Comparison of ENCODE assay signal across 20 cellular contexts in genomic region chr4:174524242-174524641, GRCh38. TPM values are rescaled to one million over a fixed set of nuclear protein-coding genes. Genes with fewer than 3 reads are reported as not detected.
A peak's percentile ranks its signal among the peaks of the same experiment; 100 is the strongest.
DNase-seq lines count a peak whose midpoint lies in the region; ATAC-seq and TF ChIP-seq lines count a peak whose summit lies in the region.
"Had no signal": no experiment of that assay in that cellular context is flagged by ENCODE, and none has a peak within 500 bp of the region (broad histone marks: within the 10 kb centered on the region; RNA-seq: fewer than 3 reads in every experiment).

No MANE protein-coding gene starts in this region.

- H3K27ac Mint-ChIP-seq in activated naive CD8-positive, alpha-beta T cell treated with anti-CD3 and anti-CD28 coated beads for 36 hours = peak overlapping the region; percentile 21
- H3K27ac Mint-ChIP-seq in activated naive CD8-positive, alpha-beta T cell treated with anti-CD3 and anti-CD28 coated beads, Interleukin-2, amount 50 U/mL, for 24 hours = no peak overlapping the region
- no peak overlapping the region for H3K27ac Mint-ChIP-seq in glutamatergic neuron (ENCODE audit: unreplicated experiment)
- H3K27ac Mint-ChIP-seq: activated CD4-positive, alpha-beta T cell treated with anti-CD3 and anti-CD28 coated beads, Interleukin-2, amount 10 ng/mL, durations not matched to agents 24 days and 14 days; dendritic cell treated with granulocyte-macrophage colony-stimulating factor and Interleukin-4, amounts not matched to agents 40 ng/mL and 50 ng/mL, for 4 days; memory B cell had no signal

- H3K27ac ChIP-seq in colonic mucosa (peak overlapping the region; percentile 88), coronary artery (no peak overlapping the region)
- H3K27ac ChIP-seq: BLaER1 treated with 17β-estradiol and CSF1 and Interleukin-3, amounts not matched to agents 10 nM and 100 nM; breast epithelium; gastrocnemius medialis had no signal

- H3K4me3 ChIP-seq in colonic mucosa (no peak overlapping the region), mucosa of stomach (ENCODE audit: low read length) (no peak overlapping the region), coronary artery (no peak overlapping the region)
- H3K4me3 ChIP-seq: BLaER1 treated with 17β-estradiol and CSF1 and Interleukin-3, amounts not matched to agents 10 nM and 100 nM; breast epithelium had no signal

- no peak for DNase-seq in activated naive CD8-positive, alpha-beta T cell treated with anti-CD3 and anti-CD28 coated beads for 36 hours
- DNase-seq in activated naive CD8-positive, alpha-beta T cell treated with anti-CD3 and anti-CD28 coated beads, Interleukin-2, amount 50 U/mL, for 24 hours = no peak
- DNase-seq in colonic mucosa = peak; percentile 76
- peak; percentile 59 for DNase-seq in ureter (ENCODE audit: low spot score)
- DNase-seq in coronary artery (ENCODE audit: low spot score) = no peak
- no peak for DNase-seq in glutamatergic neuron
- no peak for DNase-seq in stimulated activated CD4-positive, alpha-beta T cell treated with anti-CD3 and anti-CD28 coated beads, Interleukin-4, amount 100 ng/mL, for 4 hours
- DNase-seq: activated CD4-positive, alpha-beta T cell treated with anti-CD3 and anti-CD28 coated beads, Interleukin-2, amount 10 ng/mL, durations not matched to agents 24 days and 14 days; gastrocnemius medialis; GDM1; NCI-H1436; NCI-H524 treated with DMSO at 0.1 percent for 48 hours; stimulated activated CD4-positive, alpha-beta T cell treated with anti-CD3 and anti-CD28 coated beads, Interleukin-4, amount 100 ng/mL, for 1 hour; SW 1271 had no signal

- H3K9ac ChIP-seq in colonic mucosa (ENCODE audit: low read depth in 2 of 2, low read length in 2 of 2) = peak overlapping the region in 1 of 2 donors; percentile 34
- peak overlapping the region; percentile 98 for H3K9ac ChIP-seq in mucosa of stomach (ENCODE audit: low read length)
- H3K9ac ChIP-seq: BLaER1 treated with 17β-estradiol and CSF1 and Interleukin-3, amounts not matched to agents 10 nM and 100 nM had no signal

- intact Hi-C loops in colonic mucosa (cut with DNase I) = loop anchor here (10.0 kb wide), 1 partner anchor 159 kb away; no protein-coding TSS in a partner anchor

- H3K4me1 ChIP-seq in colonic mucosa (no peaks in the 10 kb centered on the region), mucosa of stomach (ENCODE audit: control insufficient read depth, insufficient read depth, low read length) (peaks cover 7% of the 10 kb centered on the region)
- H3K4me1 ChIP-seq: breast epithelium had no signal

- peaks cover 28% of the 10 kb centered on the region for H3K27me3 Mint-ChIP-seq in activated naive CD8-positive, alpha-beta T cell treated with anti-CD3 and anti-CD28 coated beads for 36 hours
- peaks cover 36% of the 10 kb centered on the region for H3K27me3 Mint-ChIP-seq in activated naive CD8-positive, alpha-beta T cell treated with anti-CD3 and anti-CD28 coated beads, Interleukin-2, amount 50 U/mL, for 24 hours
- H3K27me3 Mint-ChIP-seq in glutamatergic neuron (ENCODE audit: unreplicated experiment) = peaks cover 4% of the 10 kb centered on the region

- no peaks in the 10 kb centered on the region for H3K27me3 ChIP-seq in colonic mucosa
- no peaks in the 10 kb centered on the region for H3K27me3 ChIP-seq in mucosa of stomach (ENCODE audit: control insufficient read depth, insufficient read depth, low read length)

- peaks cover 18% of the 10 kb centered on the region for H3K4me1 Mint-ChIP-seq in activated naive CD8-positive, alpha-beta T cell treated with anti-CD3 and anti-CD28 coated beads for 36 hours
- H3K4me1 Mint-ChIP-seq in activated naive CD8-positive, alpha-beta T cell treated with anti-CD3 and anti-CD28 coated beads, Interleukin-2, amount 50 U/mL, for 24 hours = peaks cover 20% of the 10 kb centered on the region
- no peaks in the 10 kb centered on the region for H3K4me1 Mint-ChIP-seq in glutamatergic neuron (ENCODE audit: low read depth, unreplicated experiment)

- no peaks in the 10 kb centered on the region for H3K9me3 ChIP-seq in colonic mucosa
- no peaks in the 10 kb centered on the region for H3K9me3 ChIP-seq in mucosa of stomach (ENCODE audit: control insufficient read depth, low read length)
- H3K9me3 ChIP-seq: breast epithelium, gastrocnemius medialis had no signal

- H3K9me3 Mint-ChIP-seq in activated naive CD8-positive, alpha-beta T cell treated with anti-CD3 and anti-CD28 coated beads for 36 hours = no peaks in the 10 kb centered on the region
- no peaks in the 10 kb centered on the region for H3K9me3 Mint-ChIP-seq in activated naive CD8-positive, alpha-beta T cell treated with anti-CD3 and anti-CD28 coated beads, Interleukin-2, amount 50 U/mL, for 24 hours
- no peaks in the 10 kb centered on the region for H3K9me3 Mint-ChIP-seq in glutamatergic neuron (ENCODE audit: unreplicated experiment)
- H3K9me3 Mint-ChIP-seq: activated CD4-positive, alpha-beta T cell treated with anti-CD3 and anti-CD28 coated beads, Interleukin-2, amount 10 ng/mL, durations not matched to agents 24 days and 14 days; dendritic cell treated with granulocyte-macrophage colony-stimulating factor and Interleukin-4, amounts not matched to agents 40 ng/mL and 50 ng/mL, for 4 days had no signal

- H3K36me3 ChIP-seq in colonic mucosa (no peaks in the 10 kb centered on the region), mucosa of stomach (ENCODE audit: control insufficient read depth, insufficient read depth, low read length) (no peaks in the 10 kb centered on the region)
- H3K36me3 ChIP-seq: BLaER1 treated with 17β-estradiol and CSF1 and Interleukin-3, amounts not matched to agents 10 nM and 100 nM; breast epithelium; gastrocnemius medialis had no signal

- no peak for TF ChIP-seq CTCF in colonic mucosa (IDR thresholded peaks at IDR 0.05)
- TF ChIP-seq CTCF in coronary artery (IDR thresholded peaks at IDR 0.05) = no peak
- no peak for TF ChIP-seq CTCF in glutamatergic neuron (IDR thresholded peaks at IDR 0.05; ENCODE audit: partially characterized antibody, unreplicated experiment)

- no peak for ATAC-seq in activated naive CD8-positive, alpha-beta T cell treated with anti-CD3 and anti-CD28 coated beads, Interleukin-2, amount 50 U/mL, for 24 hours
- ATAC-seq: gastrocnemius medialis, Right ventricle myocardium inferior had no signal

- peaks cover 2% of the 10 kb centered on the region for H3K36me3 Mint-ChIP-seq in activated naive CD8-positive, alpha-beta T cell treated with anti-CD3 and anti-CD28 coated beads for 36 hours
- no peaks in the 10 kb centered on the region for H3K36me3 Mint-ChIP-seq in activated naive CD8-positive, alpha-beta T cell treated with anti-CD3 and anti-CD28 coated beads, Interleukin-2, amount 50 U/mL, for 24 hours (ENCODE audit: low read depth)
- no peaks in the 10 kb centered on the region for H3K36me3 Mint-ChIP-seq in glutamatergic neuron (ENCODE audit: unreplicated experiment)
- H3K36me3 Mint-ChIP-seq: memory B cell had no signal

- no peak overlapping the region for H3K4me3 Mint-ChIP-seq in activated naive CD8-positive, alpha-beta T cell treated with anti-CD3 and anti-CD28 coated beads for 36 hours
- H3K4me3 Mint-ChIP-seq in activated naive CD8-positive, alpha-beta T cell treated with anti-CD3 and anti-CD28 coated beads, Interleukin-2, amount 50 U/mL, for 24 hours = no peak overlapping the region
- no peak overlapping the region for H3K4me3 Mint-ChIP-seq in glutamatergic neuron (ENCODE audit: unreplicated experiment)
- H3K4me3 Mint-ChIP-seq: dendritic cell treated with granulocyte-macrophage colony-stimulating factor and Interleukin-4, amounts not matched to agents 40 ng/mL and 50 ng/mL, for 4 days; memory B cell had no signal

RNA-seq across cellular contexts. Expression of gene HPGD, which starts 2.0 kb away (rescaled TPM):
- total RNA-seq in activated naive CD8-positive, alpha-beta T cell treated with anti-CD3 and anti-CD28 coated beads for 36 hours = 1 to 10 TPM; 6.0 to 6.2 TPM
- 100 to 1,000 TPM in 1 of 2 donors, 10 to 100 TPM in 1; 62.3 to 159 TPM for total RNA-seq in colonic mucosa
- 527 TPM for total RNA-seq in ureter
- total RNA-seq in glutamatergic neuron (ENCODE audit: unreplicated experiment) = 0.64 TPM

Comparison
In these comparisons a context has a peak if more than half of its experiments do, and no peak if none do; other contexts are left out.
1. DNase-seq: peak in colonic mucosa (single experiment) and ureter (single experiment); none in activated naive CD8-positive, alpha-beta T cell treated with anti-CD3 and anti-CD28 coated beads for 36 hours (single experiment), activated naive CD8-positive, alpha-beta T cell treated with anti-CD3 and anti-CD28 coated beads, Interleukin-2, amount 50 U/mL, for 24 hours (single experiment), coronary artery (single experiment), glutamatergic neuron (single experiment) and stimulated activated CD4-positive, alpha-beta T cell treated with anti-CD3 and anti-CD28 coated beads, Interleukin-4, amount 100 ng/mL, for 4 hours (0 of 2).
2. RNA of gene HPGD, which starts 2.0 kb away (total RNA-seq): 527 TPM in ureter (single experiment) and 62.3 to 159 TPM in colonic mucosa; 6.0 to 6.2 TPM in activated naive CD8-positive, alpha-beta T cell treated with anti-CD3 and anti-CD28 coated beads for 36 hours and 0.64 TPM in glutamatergic neuron (single experiment); every median in the first group is over 4 times any median in the second.